In genomic region chr4:67581208-67581857, GRCh38 we compare ENCODE assay signal across 12 cellular contexts. TPM values are rescaled to one million over a fixed set of nuclear protein-coding genes. Genes with fewer than 3 reads are reported as not detected.
A peak's percentile ranks its signal among the peaks of the same experiment; 100 is the strongest.
DNase-seq lines count a peak whose midpoint lies in the region; ATAC-seq and TF ChIP-seq lines count a peak whose summit lies in the region.
"Had no signal": no experiment of that assay in that cellular context is flagged by ENCODE, and none has a peak within 500 bp of the region (broad histone marks: within the 10 kb centered on the region; RNA-seq: fewer than 3 reads in every experiment).

No MANE protein-coding gene starts in this region.

- H3K9me3 ChIP-seq in BE2C (no peaks in the 10 kb centered on the region), heart left ventricle (no peaks in the 10 kb centered on the region)

- CTCF ChIA-PET in MCF 10A (lab: Yijun Ruan, JAX): interaction anchor here (0.7 kb wide), 1 partner anchor 34 kb away, joined by 3 read pairs; no protein-coding TSS in a partner anchor

- H3K4me1 ChIP-seq in BE2C (no peaks in the 10 kb centered on the region), heart left ventricle (no peaks in the 10 kb centered on the region)

- no peak for TF ChIP-seq CTCF in MCF 10A (IDR thresholded peaks at IDR 0.05; ENCODE audit: unreplicated experiment)
- TF ChIP-seq CTCF in BE2C (IDR thresholded peaks at IDR 0.05; ENCODE audit: low read depth, low read length): no peak
- no peak for TF ChIP-seq CTCF in heart left ventricle (IDR thresholded peaks at IDR 0.05)

- POLR2A ChIA-PET in MCF 10A (lab: Yijun Ruan, JAX): no interaction called here

- H3K4me3 ChIP-seq in BE2C (ENCODE audit: low read depth, low read length): no peak overlapping the region
- H3K4me3 ChIP-seq in heart left ventricle: no peak overlapping the region

- H3K27me3 ChIP-seq in BE2C: no peaks in the 10 kb centered on the region; the same call in none of the 2 replicates
- no peaks in the 10 kb centered on the region for H3K27me3 ChIP-seq in heart left ventricle

- DNase-seq in GDM1 (lab: John Stamatoyannopoulos, UW) (peak; percentile 42), NCI-H69 (lab: John Stamatoyannopoulos, UW) (no peak), MCF 10A (ENCODE audit: unreplicated experiment) (no peak), BE2C (no peak), heart left ventricle (no peak)
- DNase-seq: DMS153, NCI-H146 had no signal

- H3K36me3 ChIP-seq in BE2C: no peaks in the 10 kb centered on the region
- no peaks in the 10 kb centered on the region for H3K36me3 ChIP-seq in heart left ventricle

- no peaks in the 10 kb centered on the region for H3K36me3 Mint-ChIP-seq in activated naive CD8-positive, alpha-beta T cell
- H3K36me3 Mint-ChIP-seq in MCF 10A (ENCODE audit: insufficient read depth, unreplicated experiment): no peaks in the 10 kb centered on the region

- no peaks in the 10 kb centered on the region for H3K27me3 Mint-ChIP-seq in activated naive CD8-positive, alpha-beta T cell
- H3K27me3 Mint-ChIP-seq in MCF 10A (ENCODE audit: insufficient read depth, unreplicated experiment): no peaks in the 10 kb centered on the region

- H3K4me3 Mint-ChIP-seq in activated naive CD8-positive, alpha-beta T cell: peak overlapping the region; percentile 57
- H3K4me3 Mint-ChIP-seq in MCF 10A (ENCODE audit: unreplicated experiment): no peak overlapping the region

- WGBS in heart left ventricle, 4 donors: 71 to 75% (median 74%) methylated on average over 8 of the region's 8 CpGs

- no peak for TF ChIP-seq POLR2A in heart left ventricle (IDR thresholded peaks at IDR 0.05)

- intact Hi-C loops in MCF 10A (cut with micrococcal nuclease) (no loop called here), heart left ventricle (cut with DNase I) (no loop called here)

- ATAC-seq in GM19372 (IDR thresholded peaks at IDR 0.05; ENCODE audit: low read depth, unreplicated experiment): peak; percentile 49
- peak; percentile 55 for ATAC-seq in HG03159 (IDR thresholded peaks at IDR 0.05; ENCODE audit: unreplicated experiment)
- no peak for ATAC-seq in heart left ventricle

- H3K27ac Mint-ChIP-seq in activated naive CD8-positive, alpha-beta T cell: peak overlapping the region; percentile 31
- no peak overlapping the region for H3K27ac Mint-ChIP-seq in MCF 10A (ENCODE audit: low read depth, unreplicated experiment)

- no peak overlapping the region for H3K27ac ChIP-seq in heart left ventricle

- no TSS peak for BruUV-seq in MCF 10A (replicated peaks; lab: Mats Ljungman, UMichigan)

- no peaks in the 10 kb centered on the region for H3K9me3 Mint-ChIP-seq in activated naive CD8-positive, alpha-beta T cell (ENCODE audit: low read depth)
- H3K9me3 Mint-ChIP-seq in MCF 10A (ENCODE audit: unreplicated experiment): no peaks in the 10 kb centered on the region

- peaks cover 36% of the 10 kb centered on the region for H3K4me1 Mint-ChIP-seq in activated naive CD8-positive, alpha-beta T cell (ENCODE audit: low read depth)
- H3K4me1 Mint-ChIP-seq in MCF 10A (ENCODE audit: insufficient read depth, unreplicated experiment): no peaks in the 10 kb centered on the region

RNA-seq across cellular contexts. Expression of gene STAP1, which starts 22.8 kb away (rescaled TPM):
- total RNA-seq in MCF 10A (2022) (not detected in 2 replicates), heart left ventricle (1 to 10 TPM in 1 of 9 donors, not detected in 8; 1.1 TPM)
- not detected for polyA plus RNA-seq in BE2C (2012; ENCODE audit: insufficient read depth, insufficient read length, low read depth)
- polyA plus RNA-seq in heart left ventricle: not detected
- total RNA-seq: astrocyte, fibroblast of lung had no signal
- polyA plus RNA-seq: fibroblast of lung had no signal

RNA-seq across cellular contexts. Expression of gene CENPC, which starts 36.0 kb away (rescaled TPM):
- total RNA-seq in MCF 10A (2022) (17.7 and 19.0 TPM in 2 replicates), heart left ventricle (10 to 100 TPM in 4 of 9 donors, 1 to 10 TPM in 5; 5.9 to 16.7 (median 9.0) TPM)
- polyA plus RNA-seq in BE2C (2012; ENCODE audit: insufficient read depth, insufficient read length, low read depth): 2.2 TPM
- 1 to 10 TPM; 2.6 to 3.1 TPM for polyA plus RNA-seq in heart left ventricle

Comparison
In these comparisons a context has a peak if more than half of its experiments do, and no peak if none do; other contexts are left out.
1. ATAC-seq: peak in GM19372 (single experiment) and HG03159 (single experiment); none in heart left ventricle (0 of 4).